In genomic region chr6:166749666-166750065, GRCh38 we compare ENCODE assay signal across 22 cellular contexts.
"Had no signal": no experiment of that assay in that cellular context is flagged by ENCODE, and none has a peak within 500 bp of the region (broad histone marks: within the 10 kb centered on the region; RNA-seq: fewer than 3 reads in every experiment).

No MANE protein-coding gene starts in this region.

- H3K36me3 Mint-ChIP-seq: activated CD8-positive, alpha-beta memory T cell treated with anti-CD3 and anti-CD28 coated beads, Interleukin-2, amount 10 ng/mL, durations not matched to agents 7 days and 5 days; activated naive CD4-positive, alpha-beta T cell treated with anti-CD3 and anti-CD28 coated beads, Interleukin-2, amount 50 U/mL, for 72 hours; mesothelial cell of epicardium had no signal

- H3K4me3 Mint-ChIP-seq: activated CD8-positive, alpha-beta memory T cell treated with anti-CD3 and anti-CD28 coated beads, Interleukin-2, amount 10 ng/mL, durations not matched to agents 7 days and 5 days; activated CD8-positive, alpha-beta T cell treated with anti-CD3 and anti-CD28 coated beads, Interleukin-2, amount 10 ng/mL, durations not matched to agents 7 days and 5 days; mesothelial cell of epicardium; stimulated activated naive CD8-positive, alpha-beta T cell treated with anti-CD3 and anti-CD28 coated beads, Interleukin-15, amount 100 ng/mL, for 72 hours had no signal

- H3K4me3 ChIP-seq: body of pancreas, colonic mucosa, dorsolateral prefrontal cortex, upper lobe of right lung had no signal

- H3K9me3 ChIP-seq: body of pancreas, colonic mucosa, upper lobe of right lung had no signal

- H3K36me3 ChIP-seq: colonic mucosa, upper lobe of right lung had no signal

- H3K27ac ChIP-seq: body of pancreas, colonic mucosa, dorsolateral prefrontal cortex, upper lobe of right lung had no signal

- H3K4me1 ChIP-seq: body of pancreas, colonic mucosa, upper lobe of right lung had no signal

- DNase-seq: activated CD4-positive, alpha-beta T cell treated with anti-CD3 and anti-CD28 coated beads, Interleukin-2, amount 50 U/mL, for 1 hour; activated CD8-positive, alpha-beta memory T cell treated with anti-CD3 and anti-CD28 coated beads, Interleukin-2, amount 10 ng/mL, durations not matched to agents 7 days and 5 days; activated CD8-positive, alpha-beta T cell treated with anti-CD3 and anti-CD28 coated beads, Interleukin-2, amount 10 ng/mL, durations not matched to agents 7 days and 5 days; activated naive CD4-positive, alpha-beta T cell; activated T-cell treated with anti-CD3 and anti-CD28 coated beads, Interleukin-2, amount 50 U/mL, for 72 hours; anterior cingulate cortex; body of pancreas; cerebellar nuclear complex; colonic mucosa; dorsolateral prefrontal cortex; effector memory CD4-positive, alpha-beta T cell; hippocampal formation; left colon; mammary epithelial cell; naive B cell; stimulated activated CD4-positive, alpha-beta T cell treated with anti-CD3 and anti-CD28 coated beads, Interleukin-2, amount 100 ng/mL, for 48 hours; stimulated activated naive CD8-positive, alpha-beta T cell treated with anti-CD3 and anti-CD28 coated beads, Interleukin-15, amount 100 ng/mL, for 72 hours; substantia nigra; T-helper 2 cell; upper lobe of right lung had no signal

- H3K27me3 ChIP-seq: body of pancreas, colonic mucosa, upper lobe of right lung had no signal

- H3K9me3 Mint-ChIP-seq: activated naive CD4-positive, alpha-beta T cell treated with anti-CD3 and anti-CD28 coated beads, Interleukin-2, amount 50 U/mL, for 72 hours; activated T-cell treated with anti-CD3 and anti-CD28 coated beads, Interleukin-2, amount 50 U/mL, for 72 hours; mesothelial cell of epicardium; naive B cell; stimulated activated naive CD8-positive, alpha-beta T cell treated with anti-CD3 and anti-CD28 coated beads, Interleukin-15, amount 100 ng/mL, for 72 hours had no signal

- H3K27ac Mint-ChIP-seq: activated CD8-positive, alpha-beta memory T cell treated with anti-CD3 and anti-CD28 coated beads, Interleukin-2, amount 10 ng/mL, durations not matched to agents 7 days and 5 days; activated CD8-positive, alpha-beta T cell treated with anti-CD3 and anti-CD28 coated beads, Interleukin-2, amount 10 ng/mL, durations not matched to agents 7 days and 5 days; activated T-cell treated with anti-CD3 and anti-CD28 coated beads, Interleukin-2, amount 50 U/mL, for 72 hours; mesothelial cell of epicardium had no signal
